33 cellular contexts compared by ENCODE assay signal in genomic region chr3:61591300-61591699, GRCh38. TPM values are rescaled to one million over a fixed set of nuclear protein-coding genes. Genes with fewer than 3 reads are reported as not detected.
"Had no signal": no experiment of that assay in that cellular context is flagged by ENCODE, and none has a peak within 500 bp of the region (broad histone marks: within the 10 kb centered on the region; RNA-seq: fewer than 3 reads in every experiment).

No MANE protein-coding gene starts in this region.

- H3K4me1 ChIP-seq: body of pancreas had no signal

- DNase-seq: activated CD4-positive, alpha-beta memory T cell treated with anti-CD3 and anti-CD28 coated beads for 36 hours; activated CD4-positive, alpha-beta T cell treated with anti-CD3 and anti-CD28 coated beads for 36 hours; activated CD4-positive, alpha-beta T cell treated with anti-CD3 and anti-CD28 coated beads, Interleukin-2, amount 10 ng/mL, durations not matched to agents 24 days and 14 days; activated CD4-positive, CD25-positive, alpha-beta regulatory T cell; activated CD4-positive, CD25-positive, alpha-beta regulatory T cell treated with anti-CD3 and anti-CD28 coated beads, Interleukin-2, amount 50 U/mL, for 72 hours; activated CD8-positive, alpha-beta memory T cell treated with anti-CD3 and anti-CD28 coated beads, Interleukin-2, amount 10 ng/mL, durations not matched to agents 7 days and 5 days; activated CD8-positive, alpha-beta memory T cell treated with anti-CD3 and anti-CD28 coated beads, Interleukin-2, amount 50 U/mL, for 4 hours; activated CD8-positive, alpha-beta T cell treated with anti-CD3 and anti-CD28 coated beads, Interleukin-2, amount 10 ng/mL, durations not matched to agents 7 days and 5 days; activated effector memory CD4-positive, alpha-beta T cell treated with anti-CD3 and anti-CD28 coated beads, Interleukin-2, amount 50 U/mL, for 16 hours; activated naive CD4-positive, alpha-beta T cell treated with anti-CD3 and anti-CD28 coated beads for 36 hours; activated naive CD8-positive, alpha-beta T cell treated with anti-CD3 and anti-CD28 coated beads for 36 hours; activated naive CD8-positive, alpha-beta T cell treated with anti-CD3 and anti-CD28 coated beads, Interleukin-2, amount 50 U/mL, for 24 hours; activated T-cell treated with anti-CD3 and anti-CD28 coated beads, Interleukin-2, amount 50 U/mL, for 1 hour; activated T-cell treated with anti-CD3 and anti-CD28 coated beads, Interleukin-2, amount 50 U/mL, for 48 hours; adrenal gland; amygdala; aorta; body of pancreas; cortex of kidney; dermis blood vessel endothelial cell; effector CD4-positive, alpha-beta T cell; effector memory CD8-positive, alpha-beta T cell; esophagus squamous epithelium; foreskin melanocyte; heart right ventricle; T-helper 2 cell had no signal

- H3K27ac ChIP-seq: adrenal gland, body of pancreas, epithelial cell of prostate, esophagus squamous epithelium, gastroesophageal sphincter, heart right ventricle, VCaP had no signal

- ATAC-seq: activated CD4-positive, alpha-beta T cell treated with anti-CD3 and anti-CD28 coated beads for 36 hours; activated CD8-positive, alpha-beta memory T cell treated with anti-CD3 and anti-CD28 coated beads, Interleukin-2, amount 10 ng/mL, durations not matched to agents 7 days and 5 days; activated CD8-positive, alpha-beta T cell treated with anti-CD3 and anti-CD28 coated beads, Interleukin-2, amount 10 ng/mL, durations not matched to agents 7 days and 5 days; activated naive CD8-positive, alpha-beta T cell treated with anti-CD3 and anti-CD28 coated beads, Interleukin-2, amount 50 U/mL, for 24 hours; body of pancreas; effector memory CD8-positive, alpha-beta T cell; gastroesophageal sphincter; heart right ventricle had no signal

- H3K27me3 ChIP-seq: adrenal gland, body of pancreas, esophagus squamous epithelium, gastroesophageal sphincter, heart right ventricle had no signal

- H3K27ac Mint-ChIP-seq: activated CD4-positive, alpha-beta memory T cell treated with anti-CD3 and anti-CD28 coated beads for 36 hours; activated CD4-positive, alpha-beta T cell treated with anti-CD3 and anti-CD28 coated beads for 36 hours; activated CD4-positive, alpha-beta T cell treated with anti-CD3 and anti-CD28 coated beads, Interleukin-2, amount 10 ng/mL, durations not matched to agents 24 days and 14 days; activated CD8-positive, alpha-beta memory T cell treated with anti-CD3 and anti-CD28 coated beads, Interleukin-2, amount 10 ng/mL, durations not matched to agents 7 days and 5 days; activated CD8-positive, alpha-beta T cell treated with anti-CD3 and anti-CD28 coated beads, Interleukin-2, amount 10 ng/mL, durations not matched to agents 7 days and 5 days; activated naive CD4-positive, alpha-beta T cell treated with anti-CD3 and anti-CD28 coated beads for 36 hours; activated naive CD4-positive, alpha-beta T cell treated with anti-CD3 and anti-CD28 coated beads, Interleukin-2, amount 50 U/mL, for 24 hours; activated naive CD8-positive, alpha-beta T cell treated with anti-CD3 and anti-CD28 coated beads for 36 hours; activated naive CD8-positive, alpha-beta T cell treated with anti-CD3 and anti-CD28 coated beads, Interleukin-2, amount 50 U/mL, for 24 hours; activated T-helper 1 cell treated with anti-CD3 and anti-CD28 coated beads, Interleukin-12 subunit alpha, Interleukin-12 subunit beta, Interleukin-2, Interleukin-4 antibody, amounts not matched to agents 30 ng/mL and 10 ng/mL and 1 ng/mL, durations not matched to agents 14 hours and 24 hours and 36 hours; activated T-helper 2 cell treated with anti-CD3 and anti-CD28 coated beads, Interferon-gamma antibody, Interleukin-2, Interleukin-4, amounts not matched to agents 10 μg/mL and 5 μg/mL and 100 μg/mL, durations not matched to agents 14 hours and 24 hours and 36 hours; effector memory CD8-positive, alpha-beta T cell had no signal

- H3K4me1 Mint-ChIP-seq: activated CD4-positive, alpha-beta T cell treated with anti-CD3 and anti-CD28 coated beads for 36 hours; activated CD4-positive, alpha-beta T cell treated with anti-CD3 and anti-CD28 coated beads, Interleukin-2, amount 10 ng/mL, durations not matched to agents 24 days and 14 days; activated CD8-positive, alpha-beta memory T cell treated with anti-CD3 and anti-CD28 coated beads, Interleukin-2, amount 10 ng/mL, durations not matched to agents 7 days and 5 days; activated naive CD4-positive, alpha-beta T cell treated with anti-CD3 and anti-CD28 coated beads, Interleukin-2, amount 50 U/mL, for 24 hours; activated naive CD8-positive, alpha-beta T cell treated with anti-CD3 and anti-CD28 coated beads for 36 hours; activated naive CD8-positive, alpha-beta T cell treated with anti-CD3 and anti-CD28 coated beads, Interleukin-2, amount 50 U/mL, for 24 hours had no signal

- H3K9me3 ChIP-seq: adrenal gland, body of pancreas, esophagus squamous epithelium, gastroesophageal sphincter, heart right ventricle had no signal

- H3K36me3 ChIP-seq: adrenal gland, esophagus squamous epithelium, gastroesophageal sphincter had no signal

- H3K9me3 Mint-ChIP-seq: activated CD4-positive, alpha-beta memory T cell treated with anti-CD3 and anti-CD28 coated beads for 36 hours; activated CD4-positive, alpha-beta T cell treated with anti-CD3 and anti-CD28 coated beads, Interleukin-2, amount 10 ng/mL, durations not matched to agents 24 days and 14 days; activated naive CD4-positive, alpha-beta T cell treated with anti-CD3 and anti-CD28 coated beads for 36 hours; activated naive CD4-positive, alpha-beta T cell treated with anti-CD3 and anti-CD28 coated beads, Interleukin-2, amount 50 U/mL, for 24 hours; activated naive CD8-positive, alpha-beta T cell treated with anti-CD3 and anti-CD28 coated beads for 36 hours; activated naive CD8-positive, alpha-beta T cell treated with anti-CD3 and anti-CD28 coated beads, Interleukin-2, amount 50 U/mL, for 24 hours; activated T-helper 1 cell treated with anti-CD3 and anti-CD28 coated beads, Interleukin-12 subunit alpha, Interleukin-12 subunit beta, Interleukin-2, Interleukin-4 antibody, amounts not matched to agents 30 ng/mL and 10 ng/mL and 1 ng/mL, durations not matched to agents 14 hours and 24 hours and 36 hours; activated T-helper 2 cell treated with anti-CD3 and anti-CD28 coated beads, Interferon-gamma antibody, Interleukin-2, Interleukin-4, amounts not matched to agents 10 μg/mL and 5 μg/mL and 100 μg/mL, durations not matched to agents 14 hours and 24 hours and 36 hours had no signal

- H3K4me3 ChIP-seq: adrenal gland, body of pancreas, esophagus squamous epithelium, gastroesophageal sphincter, heart right ventricle had no signal

- H3K4me3 Mint-ChIP-seq: activated CD4-positive, alpha-beta memory T cell treated with anti-CD3 and anti-CD28 coated beads for 36 hours; activated CD4-positive, alpha-beta T cell treated with anti-CD3 and anti-CD28 coated beads for 36 hours; activated CD4-positive, alpha-beta T cell treated with anti-CD3 and anti-CD28 coated beads, Interleukin-2, amount 10 ng/mL, durations not matched to agents 24 days and 14 days; activated CD8-positive, alpha-beta memory T cell treated with anti-CD3 and anti-CD28 coated beads, Interleukin-2, amount 10 ng/mL, durations not matched to agents 7 days and 5 days; activated CD8-positive, alpha-beta T cell treated with anti-CD3 and anti-CD28 coated beads, Interleukin-2, amount 10 ng/mL, durations not matched to agents 7 days and 5 days; activated naive CD4-positive, alpha-beta T cell treated with anti-CD3 and anti-CD28 coated beads for 36 hours; activated naive CD4-positive, alpha-beta T cell treated with anti-CD3 and anti-CD28 coated beads, Interleukin-2, amount 50 U/mL, for 24 hours; activated naive CD8-positive, alpha-beta T cell treated with anti-CD3 and anti-CD28 coated beads for 36 hours; activated naive CD8-positive, alpha-beta T cell treated with anti-CD3 and anti-CD28 coated beads, Interleukin-2, amount 50 U/mL, for 24 hours; activated T-helper 1 cell treated with anti-CD3 and anti-CD28 coated beads, Interleukin-12 subunit alpha, Interleukin-12 subunit beta, Interleukin-2, Interleukin-4 antibody, amounts not matched to agents 30 ng/mL and 10 ng/mL and 1 ng/mL, durations not matched to agents 14 hours and 24 hours and 36 hours; effector memory CD8-positive, alpha-beta T cell had no signal

- H3K36me3 Mint-ChIP-seq: activated CD4-positive, alpha-beta memory T cell treated with anti-CD3 and anti-CD28 coated beads for 36 hours; activated CD8-positive, alpha-beta memory T cell treated with anti-CD3 and anti-CD28 coated beads, Interleukin-2, amount 10 ng/mL, durations not matched to agents 7 days and 5 days; activated naive CD4-positive, alpha-beta T cell treated with anti-CD3 and anti-CD28 coated beads, Interleukin-2, amount 50 U/mL, for 24 hours; activated naive CD8-positive, alpha-beta T cell treated with anti-CD3 and anti-CD28 coated beads for 36 hours had no signal

- H3K27me3 Mint-ChIP-seq: activated CD4-positive, alpha-beta memory T cell treated with anti-CD3 and anti-CD28 coated beads for 36 hours; activated CD8-positive, alpha-beta memory T cell treated with anti-CD3 and anti-CD28 coated beads, Interleukin-2, amount 10 ng/mL, durations not matched to agents 7 days and 5 days; activated naive CD4-positive, alpha-beta T cell treated with anti-CD3 and anti-CD28 coated beads, Interleukin-2, amount 50 U/mL, for 24 hours; activated naive CD8-positive, alpha-beta T cell treated with anti-CD3 and anti-CD28 coated beads, Interleukin-2, amount 50 U/mL, for 24 hours; effector memory CD8-positive, alpha-beta T cell had no signal

RNA-seq across cellular contexts. Expression of gene PTPRG, which starts 29.9 kb away (rescaled TPM):
- total RNA-seq: activated CD8-positive, alpha-beta memory T cell treated with anti-CD3 and anti-CD28 coated beads for 36 hours; activated CD8-positive, alpha-beta T cell treated with anti-CD3 and anti-CD28 coated beads, Interleukin-2, amount 10 ng/mL, durations not matched to agents 7 days and 5 days had no signal
